Comparison of ENCODE assay signal across 15 cellular contexts in the genomic region with DNA sequence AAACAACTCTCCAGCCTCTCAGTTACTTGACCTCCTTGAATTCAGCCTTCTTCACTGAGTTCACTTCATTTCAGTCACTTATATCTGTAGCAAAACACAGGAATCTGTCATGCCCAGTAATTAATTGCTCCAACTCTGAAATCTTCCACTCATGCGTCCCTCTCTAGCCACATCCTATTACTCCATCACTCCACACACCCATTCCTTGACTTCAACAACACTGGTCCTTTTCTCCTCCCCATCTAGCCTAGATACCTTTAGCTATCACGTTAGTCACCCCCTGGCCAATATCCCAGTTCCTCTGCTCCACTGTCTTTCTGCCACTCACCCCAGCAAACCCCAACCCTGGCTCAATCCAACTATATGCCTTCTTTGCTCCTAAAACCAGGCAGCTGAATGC. TPM values are rescaled to one million over a fixed set of nuclear protein-coding genes. Genes with fewer than 3 reads are reported as not detected.
DNase-seq lines count a peak whose midpoint lies in the region; ATAC-seq, FAIRE-seq and TF ChIP-seq lines count a peak whose summit lies in the region.
"Had no signal": no experiment of that assay in that cellular context is flagged by ENCODE, and none has a peak within 500 bp of the region (broad histone marks: within the 10 kb centered on the region; RNA-seq: fewer than 3 reads in every experiment).

No MANE protein-coding gene starts in this region.

- H3K4me1 Mint-ChIP-seq in nephron, result peaks cover 18% of the 10 kb centered on the region

- TF ChIP-seq CTCF in choroid plexus epithelial cell (conservative IDR thresholded peaks at IDR 0.05; ENCODE audit: low read depth, low read length) (no peak), nephron (IDR thresholded peaks at IDR 0.05; ENCODE audit: unreplicated experiment in 3 of 3) (no peak)

- H3K4me3 Mint-ChIP-seq in nephron, result no peak overlapping the region
- H3K4me3 Mint-ChIP-seq: activated CD4-positive, alpha-beta T cell treated with anti-CD3 and anti-CD28 coated beads, Interleukin-2, amount 10 ng/mL, durations not matched to agents 7 days and 5 days; CD4-positive, alpha-beta memory T cell had no signal

- no peak for ATAC-seq in GM21737 (IDR thresholded peaks at IDR 0.05; ENCODE audit: unreplicated experiment)
- no peak for ATAC-seq in GM21526 (IDR thresholded peaks at IDR 0.05; ENCODE audit: low FRiP score, unreplicated experiment)
- no peak for ATAC-seq in GM18511 (IDR thresholded peaks at IDR 0.05; ENCODE audit: unreplicated experiment)
- ATAC-seq: HCT116 had no signal

- no peaks in the 10 kb centered on the region for H3K9me3 Mint-ChIP-seq in nephron
- H3K9me3 Mint-ChIP-seq: activated CD4-positive, alpha-beta T cell treated with anti-CD3 and anti-CD28 coated beads, Interleukin-2, amount 10 ng/mL, durations not matched to agents 7 days and 5 days; CD4-positive, alpha-beta memory T cell had no signal

- no peaks in the 10 kb centered on the region for H3K36me3 Mint-ChIP-seq in nephron (ENCODE audit: low read depth)

- peak; percentile 78 for FAIRE-seq in RCC 7860 (lab: Jason Lieb, UNC)

- no peak overlapping the region for H3K4me3 ChIP-seq in choroid plexus epithelial cell (ENCODE audit: low read depth, low read length)
- H3K4me3 ChIP-seq: sigmoid colon had no signal

- peak overlapping the region; percentile 2 to 39 (median 24) for H3K27ac Mint-ChIP-seq in nephron
- H3K27ac Mint-ChIP-seq: activated CD4-positive, alpha-beta T cell treated with anti-CD3 and anti-CD28 coated beads, Interleukin-2, amount 10 ng/mL, durations not matched to agents 7 days and 5 days had no signal

- DNase-seq in Daoy (ENCODE audit: low read depth) (peak; percentile 35), RCC 7860 (ENCODE audit: low spot score) (peak; percentile 81), choroid plexus epithelial cell (ENCODE audit: low read depth) (peak; percentile 41), NCI-H1048 (lab: John Stamatoyannopoulos, UW) (no peak)
- DNase-seq: activated CD4-positive, alpha-beta T cell treated with anti-CD3 and anti-CD28 coated beads, Interleukin-2, amount 10 ng/mL, durations not matched to agents 7 days and 5 days; CD4-positive, alpha-beta memory T cell; effector CD4-positive, alpha-beta T cell; NCI-H1105 treated with DMSO at 0.1 percent for 48 hours; NCI-H526 treated with DMSO at 0.1 percent for 48 hours; sigmoid colon had no signal

- H3K27me3 Mint-ChIP-seq in nephron (ENCODE audit: low read depth), result no peaks in the 10 kb centered on the region
- H3K27me3 Mint-ChIP-seq: activated CD4-positive, alpha-beta T cell treated with anti-CD3 and anti-CD28 coated beads, Interleukin-2, amount 10 ng/mL, durations not matched to agents 7 days and 5 days; CD4-positive, alpha-beta memory T cell had no signal

RNA-seq across cellular contexts. Expression of gene ZHX3, which starts 7.7 kb away (rescaled TPM):
- 3.6 and 5.4 TPM in 2 replicates for total RNA-seq in Daoy (2014; rRNA removed; shearing (Covaris generic))

RNA-seq across cellular contexts. Expression of gene LPIN3, which starts 30.8 kb away (rescaled TPM):
- 0.06 TPM in 1 of 2 replicates, not detected in the other for total RNA-seq in Daoy (2014; rRNA removed; shearing (Covaris generic))

RNA-seq across cellular contexts. Expression of gene EMILIN3, which starts 56.8 kb away (rescaled TPM):
- total RNA-seq in Daoy (2014; rRNA removed; shearing (Covaris generic)), result 0.23 TPM in 1 of 2 replicates, not detected in the other
- total RNA-seq: activated CD4-positive, alpha-beta T cell treated with anti-CD3 and anti-CD28 coated beads, Interleukin-2, amount 10 ng/mL, durations not matched to agents 7 days and 5 days; CD4-positive, alpha-beta memory T cell had no signal
